ENCODE assay signal across 12 cellular contexts in the genomic region with DNA sequence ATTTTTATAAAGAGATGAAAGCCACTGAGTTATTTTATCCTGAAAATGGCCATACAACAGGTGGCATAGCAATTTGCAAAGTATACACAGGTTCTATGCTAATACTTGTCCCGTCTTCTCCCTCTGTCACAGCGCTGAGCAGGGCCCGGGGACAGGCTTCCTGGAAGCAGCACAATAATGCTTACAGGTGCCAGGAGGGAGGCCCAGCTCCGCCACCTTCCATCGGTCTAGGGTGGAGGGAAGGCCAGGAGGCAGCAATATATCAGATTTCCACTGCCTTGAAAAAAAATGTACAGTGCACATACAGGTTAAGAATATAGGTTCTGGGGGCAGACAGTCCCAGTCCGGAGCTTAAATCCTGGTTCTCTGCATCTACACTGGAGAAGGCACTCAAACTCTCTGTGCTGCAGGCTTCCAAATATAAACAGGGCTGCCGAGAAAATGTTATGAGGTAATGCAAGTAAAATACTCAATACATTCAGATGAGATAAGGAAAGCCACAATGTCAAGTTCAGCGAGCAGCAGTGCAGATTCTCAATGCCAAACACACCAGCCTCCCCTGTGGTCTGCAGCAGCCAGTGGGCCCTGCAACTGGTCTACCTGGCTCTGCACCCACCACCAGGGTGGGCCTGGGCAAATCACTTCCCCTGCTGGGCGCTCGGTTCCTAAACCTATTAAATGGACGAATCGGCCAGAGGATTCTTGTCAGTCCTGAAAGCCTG.
DNase-seq lines count a peak whose midpoint lies in the region; ATAC-seq and TF ChIP-seq lines count a peak whose summit lies in the region.
"Had no signal": no experiment of that assay in that cellular context is flagged by ENCODE, and none has a peak within 500 bp of the region (broad histone marks: within the 10 kb centered on the region; RNA-seq: fewer than 3 reads in every experiment).

No MANE protein-coding gene starts in this region.

- H3K27me3 Mint-ChIP-seq in mesothelial cell of epicardium (ENCODE audit: low read depth), result no peaks in the 10 kb centered on the region

- no peak overlapping the region for H3K4me3 ChIP-seq in fibroblast of pulmonary artery (replicated peaks; ENCODE audit: low read depth, low read length)
- H3K4me3 ChIP-seq: adrenal gland had no signal

- peak overlapping the region; percentile 86 for H3K27ac Mint-ChIP-seq in mesothelial cell of epicardium

- no peak overlapping the region for H3K4me3 Mint-ChIP-seq in mesothelial cell of epicardium
- H3K4me3 Mint-ChIP-seq: neural crest cell had no signal

- H3K9me3 Mint-ChIP-seq in mesothelial cell of epicardium, result no peaks in the 10 kb centered on the region
- H3K9me3 Mint-ChIP-seq: neural crest cell had no signal

- H3K36me3 Mint-ChIP-seq in mesothelial cell of epicardium, result no peaks in the 10 kb centered on the region

- no peak for TF ChIP-seq CTCF in fibroblast of pulmonary artery (IDR thresholded peaks at IDR 0.05; ENCODE audit: low read length, missing control alignments)
- TF ChIP-seq CTCF in mesothelial cell of epicardium (IDR thresholded peaks at IDR 0.05; ENCODE audit: unreplicated experiment), result no peak
- TF ChIP-seq CTCF in GM13976 (IDR thresholded peaks at IDR 0.05; ENCODE audit: borderline replicate concordance, control extremely low read depth, extremely low read depth, insufficient read depth, missing control alignments), result no peak

- in situ Hi-C loops in GM13976 (cut with MboI; ENCODE audit: low sequenced_read_pairs, unreplicated experiment), result no loop called here

- peaks cover 43% of the 10 kb centered on the region for H3K4me1 Mint-ChIP-seq in mesothelial cell of epicardium

- ATAC-seq in GM18870 (IDR thresholded peaks at IDR 0.05; ENCODE audit: unreplicated experiment) (no peak), GM19023 (IDR thresholded peaks at IDR 0.05; ENCODE audit: unreplicated experiment) (no peak)

- peak; percentile 74 for DNase-seq in DMS79 (lab: John Stamatoyannopoulos, UW)
- peak; percentile 87 for DNase-seq in NCI-H2107 (lab: John Stamatoyannopoulos, UW)
- peak; percentile 44 for DNase-seq in fibroblast of pulmonary artery (ENCODE audit: low read depth)
- no peak for DNase-seq in mesothelial cell of epicardium (ENCODE audit: low spot score in 2 of 2, unreplicated experiment in 2 of 2)
- DNase-seq in GM13976 (ENCODE audit: low spot score), result no peak
- no peak for DNase-seq in activated naive CD4-positive, alpha-beta T cell treated with Interleukin-2 at 50 U/mL for 16 hours
- DNase-seq: adrenal gland, NCI-H1694, T-helper 9 cell had no signal

Comparison
In these comparisons a context has a peak if more than half of its experiments do, and no peak if none do; other contexts are left out.
1. DNase-seq: peak in DMS79 (single experiment), NCI-H2107 (single experiment) and fibroblast of pulmonary artery (single experiment); none in mesothelial cell of epicardium (0 of 2), GM13976 (single experiment) and activated naive CD4-positive, alpha-beta T cell treated with Interleukin-2 at 50 U/mL for 16 hours (single experiment).